In genomic region chr14:39186941-39187525, GRCh38 we compare ENCODE assay signal across 16 cellular contexts.
"Had no signal": no experiment of that assay in that cellular context is flagged by ENCODE, and none has a peak within 500 bp of the region (broad histone marks: within the 10 kb centered on the region; RNA-seq: fewer than 3 reads in every experiment).

No MANE protein-coding gene starts in this region.

- H3K27me3 ChIP-seq: colonic mucosa, gastrocnemius medialis, heart right ventricle, left lung, ovary, stomach had no signal

- H3K27ac Mint-ChIP-seq: memory B cell had no signal

- H3K27ac ChIP-seq: colonic mucosa, gastrocnemius medialis, heart right ventricle, left lung, ovary, stomach, thoracic aorta had no signal

- ATAC-seq: activated CD8-positive, alpha-beta memory T cell treated with anti-CD3 and anti-CD28 coated beads, Interleukin-2, amount 10 ng/mL, durations not matched to agents 7 days and 5 days; gastrocnemius medialis; heart right ventricle; left lung had no signal

- H3K9me3 Mint-ChIP-seq: activated T-cell treated with anti-CD3 and anti-CD28 coated beads, Interleukin-2, amount 50 U/mL, for 4 hours; memory B cell; T-helper 1 cell treated with Interleukin-12 subunit alpha and Interleukin-12 subunit beta and Interleukin-4 antibody, amounts not matched to agents 30 μg/mL and 1 μg/mL, for 36 hours had no signal

- H3K27me3 Mint-ChIP-seq: activated CD8-positive, alpha-beta memory T cell treated with anti-CD3 and anti-CD28 coated beads, Interleukin-2, amount 10 ng/mL, durations not matched to agents 7 days and 5 days; memory B cell had no signal

- H3K4me1 ChIP-seq: colonic mucosa, gastrocnemius medialis had no signal

- H3K4me3 ChIP-seq: colonic mucosa, gastrocnemius medialis, heart right ventricle, left lung, ovary, stomach, thoracic aorta had no signal

- DNase-seq: activated CD4-positive, CD25-positive, alpha-beta regulatory T cell; activated CD8-positive, alpha-beta memory T cell treated with anti-CD3 and anti-CD28 coated beads, Interleukin-2, amount 10 ng/mL, durations not matched to agents 7 days and 5 days; activated T-cell treated with anti-CD3 and anti-CD28 coated beads, Interleukin-2, amount 50 U/mL, for 4 hours; caudate nucleus; colonic mucosa; gastrocnemius medialis; heart right ventricle; islet precursor cell; left lung; ovary; stimulated activated CD4-positive, alpha-beta T cell treated with anti-CD3 and anti-CD28 coated beads, Interleukin-4, amount 100 ng/mL, for 1 hour; stimulated activated CD8-positive, alpha-beta memory T cell treated with anti-CD3 and anti-CD28 coated beads, Interleukin-4, amount 100 ng/mL, for 48 hours; stomach had no signal

- H3K36me3 ChIP-seq: colonic mucosa, ovary, thoracic aorta had no signal

- H3K9me3 ChIP-seq: colonic mucosa, gastrocnemius medialis, heart right ventricle, left lung, ovary, stomach, thoracic aorta had no signal

- H3K4me3 Mint-ChIP-seq: activated CD8-positive, alpha-beta memory T cell treated with anti-CD3 and anti-CD28 coated beads, Interleukin-2, amount 10 ng/mL, durations not matched to agents 7 days and 5 days; activated T-cell treated with anti-CD3 and anti-CD28 coated beads, Interleukin-2, amount 50 U/mL, for 4 hours; memory B cell; T-helper 1 cell treated with Interleukin-12 subunit alpha and Interleukin-12 subunit beta and Interleukin-4 antibody, amounts not matched to agents 30 μg/mL and 1 μg/mL, for 36 hours had no signal
